8 cellular contexts compared by ENCODE assay signal in genomic region chr1:6603424-6603850, GRCh38. TPM values are rescaled to one million over a fixed set of nuclear protein-coding genes. Genes with fewer than 3 reads are reported as not detected.
A peak's percentile ranks its signal among the peaks of the same experiment; 100 is the strongest.
DNase-seq lines count a peak whose midpoint lies in the region; ATAC-seq and TF ChIP-seq lines count a peak whose summit lies in the region.

No MANE protein-coding gene starts in this region.

- WGBS in gastroesophageal sphincter (ENCODE audit: low coverage in 1 of 2), 2 donors: 0% methylated on average over 3 to 18 of the region's 29 CpGs

- H3K4me3 ChIP-seq in PC-3 (ENCODE audit: low read length) (peak overlapping the region; percentile 86), gastroesophageal sphincter (peak overlapping the region; percentile 53 to 99)

- POLR2A ChIA-PET in PC-3 (lab: Charles Lee; ENCODE audit: unreplicated experiment): interaction anchor here (0.6 to 0.7 kb wide), 3 partner anchors 21 to 29 kb away, joined by 3 to 7 read pairs (median 3); partner anchors contain the start of genes THAP3 and ZBTB48

- peak overlapping the region; percentile 98 for H3K4me2 ChIP-seq in PC-3 (ENCODE audit: low read length)

- peak overlapping the region; percentile 99 for H3K27ac Mint-ChIP-seq in HFFc6
- H3K27ac Mint-ChIP-seq in osteocyte (ENCODE audit: unreplicated experiment): peak overlapping the region; percentile 99

- no peak for TF ChIP-seq EP300 in gastroesophageal sphincter (IDR thresholded peaks at IDR 0.05)

- no peaks in the 10 kb centered on the region for H3K27me3 ChIP-seq in PC-3 (ENCODE audit: low read length)
- H3K27me3 ChIP-seq in gastroesophageal sphincter: no peaks in the 10 kb centered on the region

- peaks cover 21% of the 10 kb centered on the region for H4K20me1 ChIP-seq in PC-3 (ENCODE audit: low read length)

- peak; percentile 71 for DNase-seq in HFFc6
- peak; percentile 62 for DNase-seq in PC-3
- DNase-seq in activated T-helper 9 cell treated with anti-CD3 and anti-CD28 coated beads, Interleukin-2, amount 50 U/mL, for 16 hours (ENCODE audit: low read depth): peak; percentile 37
- no peak for DNase-seq in osteocyte (ENCODE audit: extremely low spot score, unreplicated experiment)
- DNase-seq in NCI-H774 (lab: John Stamatoyannopoulos, UW): no peak

- H3K4me1 ChIP-seq in ES-I3 (ENCODE audit: insufficient read depth, low read length) (no peaks in the 10 kb centered on the region), PC-3 (ENCODE audit: insufficient read depth, low read length) (peaks cover 30% of the 10 kb centered on the region), gastroesophageal sphincter (peaks cover 3 to 70% (median 32%) of the 10 kb centered on the region in 3 donors)

- TF ChIP-seq POLR2A in gastroesophageal sphincter (IDR thresholded peaks at IDR 0.05): peak; percentile 13 to 38

- no peaks in the 10 kb centered on the region for H3K9me3 Mint-ChIP-seq in HFFc6
- H3K9me3 Mint-ChIP-seq in osteocyte (ENCODE audit: unreplicated experiment): no peaks in the 10 kb centered on the region

- no peaks in the 10 kb centered on the region for H3K9me2 ChIP-seq in PC-3 (replicated peaks; ENCODE audit: low read length)

- TSS peak; percentile 57 for BruUV-seq in PC-3 (replicated peaks; lab: Mats Ljungman, UMichigan)

- intact Hi-C loops in PC-3 (cut with micrococcal nuclease): no loop called here

- H3K4me1 Mint-ChIP-seq in HFFc6 (ENCODE audit: low read depth) (peaks cover 36% of the 10 kb centered on the region), osteocyte (ENCODE audit: unreplicated experiment) (peaks cover 31% of the 10 kb centered on the region)

- H3K36me3 Mint-ChIP-seq in HFFc6 (ENCODE audit: low read depth) (peaks cover 14% of the 10 kb centered on the region; the same call in 1 of the 2 replicates), osteocyte (ENCODE audit: unreplicated experiment) (no peaks in the 10 kb centered on the region)

- peak overlapping the region; percentile 92 for H3K9ac ChIP-seq in ES-I3 (ENCODE audit: low read depth, low read length)
- H3K9ac ChIP-seq in PC-3 (ENCODE audit: low read length): peak overlapping the region; percentile 81

- H3K36me3 ChIP-seq in ES-I3 (ENCODE audit: insufficient read depth, low read length) (no peaks in the 10 kb centered on the region), PC-3 (ENCODE audit: low read depth, low read length) (peaks cover 4% of the 10 kb centered on the region; the same call in 1 of the 2 replicates), gastroesophageal sphincter (peaks cover 0 to 13% of the 10 kb centered on the region in 2 donors)

- H3F3A ChIP-seq in PC-3 (ENCODE audit: low read length, unreplicated experiment): no peaks in the 10 kb centered on the region

- no peaks in the 10 kb centered on the region for H3K9me3 ChIP-seq in ES-I3 (ENCODE audit: control insufficient read depth, insufficient read depth, low read length)
- H3K9me3 ChIP-seq in PC-3 (ENCODE audit: low read length): no peaks in the 10 kb centered on the region
- no peaks in the 10 kb centered on the region for H3K9me3 ChIP-seq in gastroesophageal sphincter

- peaks cover 42% of the 10 kb centered on the region for H3K79me2 ChIP-seq in PC-3 (ENCODE audit: low read length)

- CTCF ChIA-PET in PC-3 (lab: Charles Lee): no interaction called here

- peak overlapping the region; percentile 98 for H2AFZ ChIP-seq in PC-3 (ENCODE audit: low read length)

- ATAC-seq in PC-3 (peak; percentile 4), gastroesophageal sphincter (peak; percentile 24), HG02763 (IDR thresholded peaks at IDR 0.05; ENCODE audit: unreplicated experiment) (no peak)

- H3K27ac ChIP-seq in PC-3 (ENCODE audit: low read length) (peak overlapping the region; percentile 74), gastroesophageal sphincter (peak overlapping the region; percentile 87 to 100 (median 98))

- TF ChIP-seq CTCF in HFFc6 (IDR thresholded peaks at IDR 0.05): no peak
- no peak for TF ChIP-seq CTCF in PC-3 (conservative IDR thresholded peaks at IDR 0.05; ENCODE audit: low read depth, low read length)
- TF ChIP-seq CTCF in gastroesophageal sphincter (IDR thresholded peaks at IDR 0.05): no peak
- no peak for TF ChIP-seq CTCF in osteocyte (IDR thresholded peaks at IDR 0.05)

- peak overlapping the region; percentile 85 for H3K4me3 Mint-ChIP-seq in HFFc6
- peak overlapping the region; percentile 74 for H3K4me3 Mint-ChIP-seq in osteocyte (ENCODE audit: unreplicated experiment)

- H3K27me3 Mint-ChIP-seq in HFFc6 (ENCODE audit: insufficient read depth): peaks cover 2% of the 10 kb centered on the region; the same call in 1 of the 2 replicates
- no peaks in the 10 kb centered on the region for H3K27me3 Mint-ChIP-seq in osteocyte (ENCODE audit: unreplicated experiment)

RNA-seq across cellular contexts. Expression of gene KLHL21, which starts 0.8 kb away (rescaled TPM):
- total RNA-seq in HFFc6 (2021; fragmentation: NEBNext Ultra II Directional; extraction: Animal tissue kit (Norgen Biotek cat#: 25700)): 10 to 100 TPM; 21.1 to 31.5 (median 22.6) TPM
- 82.5 and 105 TPM in 2 replicates for total RNA-seq in PC-3 (2014; rRNA removed)
- total RNA-seq in gastroesophageal sphincter: 100 to 1,000 TPM in 2 of 4 donors, 10 to 100 TPM in 2; 83.6 to 131 (median 101) TPM
- 27.3 and 27.5 TPM in 2 replicates for total RNA-seq in osteocyte

RNA-seq across cellular contexts. Expression of gene PHF13, which starts 10.1 kb away (rescaled TPM):
- 10 to 100 TPM; 18.0 to 19.9 (median 19.0) TPM for total RNA-seq in HFFc6 (2021; fragmentation: NEBNext Ultra II Directional; extraction: Animal tissue kit (Norgen Biotek cat#: 25700))
- total RNA-seq in PC-3 (2014; rRNA removed) (13.2 and 14.9 TPM in 2 replicates), gastroesophageal sphincter (10 to 100 TPM; 19.8 to 22.8 (median 20.5) TPM), osteocyte (24.0 and 28.9 TPM in 2 replicates)

RNA-seq across cellular contexts. Expression of gene THAP3, which starts 21.2 kb away (rescaled TPM):
- total RNA-seq in HFFc6 (2021; fragmentation: NEBNext Ultra II Directional; extraction: Animal tissue kit (Norgen Biotek cat#: 25700)): 10 to 100 TPM; 12.9 to 18.2 (median 16.2) TPM
- total RNA-seq in PC-3 (2014; rRNA removed) (42.4 and 54.6 TPM in 2 replicates), gastroesophageal sphincter (10 to 100 TPM; 16.3 to 36.9 (median 27.7) TPM), osteocyte (16.5 and 18.7 TPM in 2 replicates)

RNA-seq across cellular contexts. Expression of gene ZBTB48, which starts 23.6 kb away (rescaled TPM):
- total RNA-seq in HFFc6 (2021; fragmentation: NEBNext Ultra II Directional; extraction: Animal tissue kit (Norgen Biotek cat#: 25700)): 10 to 100 TPM; 10.0 to 15.1 (median 11.3) TPM
- total RNA-seq in PC-3 (2014; rRNA removed): 42.7 and 47.2 TPM in 2 replicates
- 10 to 100 TPM; 12.7 to 17.7 (median 14.1) TPM for total RNA-seq in gastroesophageal sphincter
- total RNA-seq in osteocyte: 28.8 and 29.1 TPM in 2 replicates

RNA-seq across cellular contexts. Expression of gene TAS1R1, which starts 48.3 kb away (rescaled TPM):
- total RNA-seq in HFFc6 (2021; fragmentation: NEBNext Ultra II Directional; extraction: Animal tissue kit (Norgen Biotek cat#: 25700)): not detected
- total RNA-seq in PC-3 (2014; rRNA removed) (not detected in 2 replicates), gastroesophageal sphincter (not detected), osteocyte (not detected in 2 replicates)

Comparison
In these comparisons a context has a peak if more than half of its experiments do, and no peak if none do; other contexts are left out.
1. DNase-seq: peak in HFFc6 (single experiment), PC-3 (single experiment) and activated T-helper 9 cell treated with anti-CD3 and anti-CD28 coated beads, Interleukin-2, amount 50 U/mL, for 16 hours (single experiment); none in osteocyte (single experiment) and NCI-H774 (single experiment).